13 cellular contexts compared by ENCODE assay signal in genomic region chr3:130843441-130843840, GRCh38.
"Had no signal": no experiment of that assay in that cellular context is flagged by ENCODE, and none has a peak within 500 bp of the region (broad histone marks: within the 10 kb centered on the region; RNA-seq: fewer than 3 reads in every experiment).

No MANE protein-coding gene starts in this region.

- H3K4me1 Mint-ChIP-seq: natural killer cell had no signal

- H3K4me3 Mint-ChIP-seq: natural killer cell; stimulated activated naive CD8-positive, alpha-beta T cell treated with anti-CD3 and anti-CD28 coated beads, Interleukin-15, amount 100 ng/mL, for 72 hours; T-cell had no signal

- H3K36me3 ChIP-seq: adrenal gland, gastroesophageal sphincter had no signal

- H3K27ac ChIP-seq: adrenal gland, gastroesophageal sphincter had no signal

- H3K9me3 Mint-ChIP-seq: activated T-helper 2 cell treated with anti-CD3 and anti-CD28 coated beads, Interferon-gamma antibody, Interleukin-2, Interleukin-4, amounts not matched to agents 10 μg/mL and 5 μg/mL and 100 μg/mL, durations not matched to agents 14 hours and 24 hours and 36 hours; natural killer cell; stimulated activated naive CD8-positive, alpha-beta T cell treated with anti-CD3 and anti-CD28 coated beads, Interleukin-15, amount 100 ng/mL, for 72 hours; T-cell had no signal

- ATAC-seq: gastroesophageal sphincter; mucosa of descending colon; natural killer cell; stimulated activated naive CD8-positive, alpha-beta T cell treated with anti-CD3 and anti-CD28 coated beads, Interleukin-15, amount 100 ng/mL, for 72 hours; T-cell had no signal

- H3K4me1 ChIP-seq: adrenal gland had no signal

- H3K4me3 ChIP-seq: adrenal gland, gastroesophageal sphincter, mucosa of descending colon had no signal

- H3K36me3 Mint-ChIP-seq: natural killer cell, T-cell had no signal

- H3K27me3 ChIP-seq: adrenal gland, gastroesophageal sphincter had no signal

- DNase-seq: activated CD4-positive, alpha-beta T cell treated with anti-CD3 and anti-CD28 coated beads for 4 hours; activated CD8-positive, alpha-beta memory T cell treated with anti-CD3 and anti-CD28 coated beads for 24 hours; activated naive CD4-positive, alpha-beta T cell treated with anti-CD3 and anti-CD28 coated beads, Interleukin-2, amount 50 U/mL, for 16 hours; adrenal gland; effector memory CD4-positive, alpha-beta T cell; mucosa of descending colon; natural killer cell; stimulated activated CD4-positive, alpha-beta T cell treated with anti-CD3 and anti-CD28 coated beads, Interleukin-15, amount 100 ng/mL, for 24 hours; stimulated activated CD4-positive, alpha-beta T cell treated with anti-CD3 and anti-CD28 coated beads, Interleukin-4, amount 100 ng/mL, for 4 hours; stimulated activated naive CD8-positive, alpha-beta T cell treated with anti-CD3 and anti-CD28 coated beads, Interleukin-15, amount 100 ng/mL, for 72 hours; T-cell had no signal

- H3K9me3 ChIP-seq: adrenal gland, gastroesophageal sphincter, mucosa of descending colon had no signal
